In the genomic region with DNA sequence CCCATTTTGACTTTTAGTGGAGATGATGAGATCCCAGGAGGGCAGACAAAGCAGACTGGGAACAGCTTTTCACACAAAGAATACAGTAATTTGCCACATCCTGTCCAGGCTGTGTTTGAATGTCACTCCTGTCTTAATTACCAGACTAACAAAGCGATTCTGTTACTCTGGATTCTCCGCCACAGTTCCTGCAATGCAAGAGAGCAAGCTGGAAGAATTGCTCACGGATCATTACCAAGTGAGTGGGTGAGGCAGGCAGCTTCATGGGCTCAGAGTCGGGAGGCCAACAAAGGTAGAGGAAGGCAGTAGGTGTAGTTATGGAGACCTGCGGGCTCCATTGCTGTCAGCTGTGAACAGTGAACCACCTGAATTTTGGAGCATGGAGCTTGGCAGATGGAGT, we compare ENCODE assay signal across 16 cellular contexts.
DNase-seq lines count a peak whose midpoint lies in the region; ATAC-seq lines count a peak whose summit lies in the region.
"Had no signal": no experiment of that assay in that cellular context is flagged by ENCODE, and none has a peak within 500 bp of the region (broad histone marks: within the 10 kb centered on the region; RNA-seq: fewer than 3 reads in every experiment).

No MANE protein-coding gene starts in this region.

- H3K27ac Mint-ChIP-seq in activated T-helper 1 cell treated with anti-CD3 and anti-CD28 coated beads, Interleukin-12 subunit alpha, Interleukin-12 subunit beta, Interleukin-2, Interleukin-4 antibody, amounts not matched to agents 30 ng/mL and 10 ng/mL and 1 ng/mL, durations not matched to agents 14 hours and 24 hours and 36 hours = no peak overlapping the region
- no peak overlapping the region for H3K27ac Mint-ChIP-seq in activated naive CD4-positive, alpha-beta T cell treated with anti-CD3 and anti-CD28 coated beads, Interleukin-2, amount 50 U/mL, for 72 hours
- no peak overlapping the region for H3K27ac Mint-ChIP-seq in stimulated activated naive CD8-positive, alpha-beta T cell treated with anti-CD3 and anti-CD28 coated beads, Interleukin-15, amount 100 ng/mL, for 72 hours
- H3K27ac Mint-ChIP-seq: activated CD4-positive, alpha-beta T cell treated with anti-CD3 and anti-CD28 coated beads, Interleukin-2, amount 10 ng/mL, durations not matched to agents 24 days and 14 days; CD8-positive, alpha-beta T cell; naive thymus-derived CD8-positive, alpha-beta T cell had no signal

- H3K36me3 Mint-ChIP-seq in activated T-helper 1 cell treated with anti-CD3 and anti-CD28 coated beads, Interleukin-12 subunit alpha, Interleukin-12 subunit beta, Interleukin-2, Interleukin-4 antibody, amounts not matched to agents 30 ng/mL and 10 ng/mL and 1 ng/mL, durations not matched to agents 14 hours and 24 hours and 36 hours (ENCODE audit: low read depth) = no peaks in the 10 kb centered on the region
- H3K36me3 Mint-ChIP-seq in activated naive CD4-positive, alpha-beta T cell treated with anti-CD3 and anti-CD28 coated beads, Interleukin-2, amount 50 U/mL, for 72 hours = no peaks in the 10 kb centered on the region
- H3K36me3 Mint-ChIP-seq: CD8-positive, alpha-beta T cell; naive thymus-derived CD8-positive, alpha-beta T cell had no signal

- no peaks in the 10 kb centered on the region for H3K9me3 Mint-ChIP-seq in activated T-helper 1 cell treated with anti-CD3 and anti-CD28 coated beads, Interleukin-12 subunit alpha, Interleukin-12 subunit beta, Interleukin-2, Interleukin-4 antibody, amounts not matched to agents 30 ng/mL and 10 ng/mL and 1 ng/mL, durations not matched to agents 14 hours and 24 hours and 36 hours
- H3K9me3 Mint-ChIP-seq in activated naive CD4-positive, alpha-beta T cell treated with anti-CD3 and anti-CD28 coated beads, Interleukin-2, amount 50 U/mL, for 72 hours = no peaks in the 10 kb centered on the region
- H3K9me3 Mint-ChIP-seq in stimulated activated naive CD8-positive, alpha-beta T cell treated with anti-CD3 and anti-CD28 coated beads, Interleukin-15, amount 100 ng/mL, for 72 hours = peaks cover 0 to 5% of the 10 kb centered on the region in 2 donors
- H3K9me3 Mint-ChIP-seq: activated CD4-positive, alpha-beta T cell treated with anti-CD3 and anti-CD28 coated beads, Interleukin-2, amount 10 ng/mL, durations not matched to agents 24 days and 14 days had no signal

- H3K4me3 Mint-ChIP-seq in activated T-helper 1 cell treated with anti-CD3 and anti-CD28 coated beads, Interleukin-12 subunit alpha, Interleukin-12 subunit beta, Interleukin-2, Interleukin-4 antibody, amounts not matched to agents 30 ng/mL and 10 ng/mL and 1 ng/mL, durations not matched to agents 14 hours and 24 hours and 36 hours = no peak overlapping the region
- H3K4me3 Mint-ChIP-seq in stimulated activated naive CD8-positive, alpha-beta T cell treated with anti-CD3 and anti-CD28 coated beads, Interleukin-15, amount 100 ng/mL, for 72 hours = no peak overlapping the region
- H3K4me3 Mint-ChIP-seq: activated CD4-positive, alpha-beta T cell treated with anti-CD3 and anti-CD28 coated beads, Interleukin-2, amount 10 ng/mL, durations not matched to agents 24 days and 14 days; CD8-positive, alpha-beta T cell; naive thymus-derived CD8-positive, alpha-beta T cell had no signal

- H3K4me1 Mint-ChIP-seq in activated T-helper 1 cell treated with anti-CD3 and anti-CD28 coated beads, Interleukin-12 subunit alpha, Interleukin-12 subunit beta, Interleukin-2, Interleukin-4 antibody, amounts not matched to agents 30 ng/mL and 10 ng/mL and 1 ng/mL, durations not matched to agents 14 hours and 24 hours and 36 hours (ENCODE audit: low read depth) = no peaks in the 10 kb centered on the region
- no peaks in the 10 kb centered on the region for H3K4me1 Mint-ChIP-seq in stimulated activated naive CD8-positive, alpha-beta T cell treated with anti-CD3 and anti-CD28 coated beads, Interleukin-15, amount 100 ng/mL, for 72 hours
- H3K4me1 Mint-ChIP-seq: activated CD4-positive, alpha-beta T cell treated with anti-CD3 and anti-CD28 coated beads, Interleukin-2, amount 10 ng/mL, durations not matched to agents 24 days and 14 days; naive thymus-derived CD8-positive, alpha-beta T cell had no signal

- no peaks in the 10 kb centered on the region for H3K27me3 Mint-ChIP-seq in activated T-helper 1 cell treated with anti-CD3 and anti-CD28 coated beads, Interleukin-12 subunit alpha, Interleukin-12 subunit beta, Interleukin-2, Interleukin-4 antibody, amounts not matched to agents 30 ng/mL and 10 ng/mL and 1 ng/mL, durations not matched to agents 14 hours and 24 hours and 36 hours (ENCODE audit: insufficient read depth)
- H3K27me3 Mint-ChIP-seq in stimulated activated naive CD8-positive, alpha-beta T cell treated with anti-CD3 and anti-CD28 coated beads, Interleukin-15, amount 100 ng/mL, for 72 hours = no peaks in the 10 kb centered on the region
- H3K27me3 Mint-ChIP-seq: activated CD4-positive, alpha-beta T cell treated with anti-CD3 and anti-CD28 coated beads, Interleukin-2, amount 10 ng/mL, durations not matched to agents 24 days and 14 days had no signal

- intact Hi-C loops in activated T-helper 1 cell treated with anti-CD3 and anti-CD28 coated beads, Interleukin-12 subunit alpha, Interleukin-12 subunit beta, Interleukin-2, Interleukin-4 antibody, amounts not matched to agents 30 ng/mL and 10 ng/mL and 1 ng/mL, durations not matched to agents 14 hours and 24 hours and 36 hours (cut with micrococcal nuclease) = no loop called here

- ATAC-seq in activated naive CD4-positive, alpha-beta T cell treated with anti-CD3 and anti-CD28 coated beads, Interleukin-2, amount 50 U/mL, for 72 hours = no peak
- ATAC-seq in stimulated activated naive CD8-positive, alpha-beta T cell treated with anti-CD3 and anti-CD28 coated beads, Interleukin-15, amount 100 ng/mL, for 72 hours = no peak
- ATAC-seq: CD8-positive, alpha-beta T cell; foreskin keratinocyte; naive thymus-derived CD8-positive, alpha-beta T cell had no signal

- DNase-seq in DMS79 (lab: John Stamatoyannopoulos, UW) = peak; percentile 80
- peak; percentile 66 for DNase-seq in NCI-H187 treated with DMSO at 0.1 percent for 48 hours (lab: John Stamatoyannopoulos, UW)
- DNase-seq in NCI-H69 (lab: John Stamatoyannopoulos, UW) = peak; percentile 96
- peak; percentile 73 for DNase-seq in islet precursor cell
- no peak for DNase-seq in activated T-helper 1 cell treated with anti-CD3 and anti-CD28 coated beads, Interleukin-12 subunit alpha, Interleukin-12 subunit beta, Interleukin-2, Interleukin-4 antibody, amounts not matched to agents 30 ng/mL and 10 ng/mL and 1 ng/mL, durations not matched to agents 14 hours and 24 hours and 36 hours (ENCODE audit: low spot score)
- no peak for DNase-seq in activated naive CD4-positive, alpha-beta T cell treated with anti-CD3 and anti-CD28 coated beads, Interleukin-2, amount 50 U/mL, for 72 hours (ENCODE audit: low spot score in 2 of 2)
- no peak for DNase-seq in SIG-M5 (lab: John Stamatoyannopoulos, UW)
- no peak for DNase-seq in stimulated activated naive CD8-positive, alpha-beta T cell treated with anti-CD3 and anti-CD28 coated beads, Interleukin-15, amount 100 ng/mL, for 72 hours
- DNase-seq: activated CD4-positive, alpha-beta T cell treated with anti-CD3 and anti-CD28 coated beads, Interleukin-2, amount 10 ng/mL, durations not matched to agents 24 days and 14 days; CD8-positive, alpha-beta T cell; foreskin keratinocyte; GDM1; naive thymus-derived CD8-positive, alpha-beta T cell; SHP77; stimulated activated CD4-positive, alpha-beta T cell treated with anti-CD3 and anti-CD28 coated beads, Interleukin-2, amount 100 ng/mL, for 24 hours; testis had no signal

Comparison
In these comparisons a context has a peak if more than half of its experiments do, and no peak if none do; other contexts are left out.
1. DNase-seq: peak in DMS79 (single experiment), NCI-H187 treated with DMSO at 0.1 percent for 48 hours (single experiment), NCI-H69 (single experiment) and islet precursor cell (single experiment); none in activated T-helper 1 cell treated with anti-CD3 and anti-CD28 coated beads, Interleukin-12 subunit alpha, Interleukin-12 subunit beta, Interleukin-2, Interleukin-4 antibody, amounts not matched to agents 30 ng/mL and 10 ng/mL and 1 ng/mL, durations not matched to agents 14 hours and 24 hours and 36 hours (single experiment), activated naive CD4-positive, alpha-beta T cell treated with anti-CD3 and anti-CD28 coated beads, Interleukin-2, amount 50 U/mL, for 72 hours (0 of 2), SIG-M5 (single experiment) and stimulated activated naive CD8-positive, alpha-beta T cell treated with anti-CD3 and anti-CD28 coated beads, Interleukin-15, amount 100 ng/mL, for 72 hours (0 of 2).